ENCODE assay signal across 29 cellular contexts in the genomic region with DNA sequence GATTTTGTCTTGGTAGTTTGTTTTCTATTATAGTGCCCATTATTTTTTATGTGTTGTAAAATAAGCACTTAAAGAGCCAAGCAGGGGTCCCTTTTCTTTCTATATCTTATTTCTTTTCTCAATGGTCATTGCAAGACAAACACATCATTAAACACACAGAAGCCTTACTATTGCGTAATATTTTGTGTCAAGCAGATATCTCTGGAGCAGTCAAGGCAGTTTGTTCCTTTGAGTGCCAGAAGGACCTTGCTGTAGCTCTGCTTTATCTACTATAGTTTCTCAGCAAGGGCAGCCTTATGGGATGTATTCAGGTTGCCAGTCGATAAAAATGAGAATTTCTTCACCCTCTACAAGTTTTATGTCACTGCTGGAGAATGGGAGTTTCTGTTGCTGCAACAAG.
DNase-seq lines count a peak whose midpoint lies in the region; ATAC-seq, FAIRE-seq and TF ChIP-seq lines count a peak whose summit lies in the region.
"Had no signal": no experiment of that assay in that cellular context is flagged by ENCODE, and none has a peak within 500 bp of the region (broad histone marks: within the 10 kb centered on the region; RNA-seq: fewer than 3 reads in every experiment).

No MANE protein-coding gene starts in this region.

- ATAC-seq in GM23338 (no peak), upper lobe of right lung (no peak)
- ATAC-seq: Panc1, SK-N-SH treated with all-trans-retinoic acid at 6 μM for 48 hours had no signal

- H4K20me1 ChIP-seq in GM23338 (replicated peaks; ENCODE audit: insufficient read depth): no peaks in the 10 kb centered on the region

- intact Hi-C loops in upper lobe of right lung (cut with DNase I): no loop called here

- H3K36me3 ChIP-seq in GM23338 (ENCODE audit: insufficient read depth) (no peaks in the 10 kb centered on the region), bronchial epithelial cell (ENCODE audit: control insufficient read depth, insufficient read depth, low read length) (no peaks in the 10 kb centered on the region), upper lobe of right lung (no peaks in the 10 kb centered on the region)
- H3K36me3 ChIP-seq: BE2C, SJCRH30 had no signal

- H3K27ac ChIP-seq in GM23338 (ENCODE audit: low read depth) (no peak overlapping the region), upper lobe of right lung (no peak overlapping the region)
- H3K27ac ChIP-seq: HL-60, RWPE1, SJCRH30 had no signal

- peaks cover 4% of the 10 kb centered on the region for H3K27me3 Mint-ChIP-seq in GM23338 (ENCODE audit: insufficient read depth, low read depth, poor library complexity)

- no peak for FAIRE-seq in bronchial epithelial cell (lab: Jason Lieb, UNC)
- FAIRE-seq: GM12891, H54 had no signal

- H3K4me1 Mint-ChIP-seq in GM23338: peaks cover 7% of the 10 kb centered on the region

- DNase-seq in NOMO-1 (lab: John Stamatoyannopoulos, UW; ENCODE audit: unreplicated experiment in 2 of 2) (peak; percentile 17 to 37), NOMO-1 treated with dmso at 0.1 percent for 144 hours (lab: John Stamatoyannopoulos, UW; ENCODE audit: unreplicated experiment) (no peak), GM23338 (ENCODE audit: low spot score) (no peak), NCI-H69 (lab: John Stamatoyannopoulos, UW) (peak; percentile 23), bronchial epithelial cell (ENCODE audit: low read depth) (peak; percentile 10), upper lobe of right lung (no peak), HT-29 (ENCODE audit: low spot score) (no peak)
- DNase-seq: 8988T, ACHN, BE2C, Calu3, DMS79 treated with DMSO at 0.1 percent for 48 hours, GF-D8, KBM-7, NCI-H1048, NCI-H1417, NCI-H1694, NCI-H2029 treated with DMSO at 0.1 percent for 48 hours, NCI-H2171, NCI-H226, NCI-H510A treated with DMSO at 0.1 percent for 48 hours, NCI-H748 treated with DMSO at 0.1 percent for 48 hours, SJCRH30 had no signal

- H3K4me2 ChIP-seq in GM23338: no peak overlapping the region

- H2AFZ ChIP-seq in GM23338: 0 out of 2 replicates have a peak overlapping the region, but pooled peaks have one; percentile 33

- H3K9me2 ChIP-seq in GM23338 (ENCODE audit: insufficient read depth): no peaks in the 10 kb centered on the region

- H3K9me3 ChIP-seq in upper lobe of right lung: no peaks in the 10 kb centered on the region
- H3K9me3 ChIP-seq: BE2C, SJCRH30 had no signal

- no peaks in the 10 kb centered on the region for H3K27me3 ChIP-seq in GM23338 (ENCODE audit: insufficient read depth)
- H3K27me3 ChIP-seq in bronchial epithelial cell (ENCODE audit: control insufficient read depth, insufficient read depth, low read length): no peaks in the 10 kb centered on the region
- H3K27me3 ChIP-seq in upper lobe of right lung: no peaks in the 10 kb centered on the region
- H3K27me3 ChIP-seq: BE2C, SJCRH30 had no signal

- H3K9me3 Mint-ChIP-seq in GM23338: no peaks in the 10 kb centered on the region

- H3K79me2 ChIP-seq in GM23338 (replicated peaks; ENCODE audit: insufficient read depth): no peaks in the 10 kb centered on the region

- H3K36me3 Mint-ChIP-seq in GM23338 (ENCODE audit: low read depth): no peaks in the 10 kb centered on the region

- H3K4me3 ChIP-seq in GM23338 (no peak overlapping the region), bronchial epithelial cell (ENCODE audit: low read depth, low read length) (no peak overlapping the region), upper lobe of right lung (no peak overlapping the region)
- H3K4me3 ChIP-seq: SJCRH30 had no signal

- H3F3A ChIP-seq in GM23338 (replicated peaks; ENCODE audit: low read depth): no peaks in the 10 kb centered on the region

- TF ChIP-seq CTCF in GM23338 (conservative IDR thresholded peaks at IDR 0.05; ENCODE audit: low read depth in 2 of 2) (no peak), bronchial epithelial cell (IDR thresholded peaks at IDR 0.05; ENCODE audit: insufficient read depth, low read length, severe bottlenecking) (no peak), upper lobe of right lung (IDR thresholded peaks at IDR 0.05) (no peak)

- H3K27ac Mint-ChIP-seq in GM23338: no peak overlapping the region

- no peak overlapping the region for H3K4me3 Mint-ChIP-seq in GM23338

- H3K4me1 ChIP-seq in GM23338 (ENCODE audit: insufficient read depth) (0 out of 2 replicates have a peak, but pooled peaks cover 2% of the 10 kb centered on the region), upper lobe of right lung (no peaks in the 10 kb centered on the region)
- H3K4me1 ChIP-seq: BE2C, SJCRH30 had no signal

TF ChIP-seq in GM23338, 12 proteins besides CTCF, POLR2A, EP300 and RAD21 (continues in another document):
- TF ChIP-seq, protein P1, sequence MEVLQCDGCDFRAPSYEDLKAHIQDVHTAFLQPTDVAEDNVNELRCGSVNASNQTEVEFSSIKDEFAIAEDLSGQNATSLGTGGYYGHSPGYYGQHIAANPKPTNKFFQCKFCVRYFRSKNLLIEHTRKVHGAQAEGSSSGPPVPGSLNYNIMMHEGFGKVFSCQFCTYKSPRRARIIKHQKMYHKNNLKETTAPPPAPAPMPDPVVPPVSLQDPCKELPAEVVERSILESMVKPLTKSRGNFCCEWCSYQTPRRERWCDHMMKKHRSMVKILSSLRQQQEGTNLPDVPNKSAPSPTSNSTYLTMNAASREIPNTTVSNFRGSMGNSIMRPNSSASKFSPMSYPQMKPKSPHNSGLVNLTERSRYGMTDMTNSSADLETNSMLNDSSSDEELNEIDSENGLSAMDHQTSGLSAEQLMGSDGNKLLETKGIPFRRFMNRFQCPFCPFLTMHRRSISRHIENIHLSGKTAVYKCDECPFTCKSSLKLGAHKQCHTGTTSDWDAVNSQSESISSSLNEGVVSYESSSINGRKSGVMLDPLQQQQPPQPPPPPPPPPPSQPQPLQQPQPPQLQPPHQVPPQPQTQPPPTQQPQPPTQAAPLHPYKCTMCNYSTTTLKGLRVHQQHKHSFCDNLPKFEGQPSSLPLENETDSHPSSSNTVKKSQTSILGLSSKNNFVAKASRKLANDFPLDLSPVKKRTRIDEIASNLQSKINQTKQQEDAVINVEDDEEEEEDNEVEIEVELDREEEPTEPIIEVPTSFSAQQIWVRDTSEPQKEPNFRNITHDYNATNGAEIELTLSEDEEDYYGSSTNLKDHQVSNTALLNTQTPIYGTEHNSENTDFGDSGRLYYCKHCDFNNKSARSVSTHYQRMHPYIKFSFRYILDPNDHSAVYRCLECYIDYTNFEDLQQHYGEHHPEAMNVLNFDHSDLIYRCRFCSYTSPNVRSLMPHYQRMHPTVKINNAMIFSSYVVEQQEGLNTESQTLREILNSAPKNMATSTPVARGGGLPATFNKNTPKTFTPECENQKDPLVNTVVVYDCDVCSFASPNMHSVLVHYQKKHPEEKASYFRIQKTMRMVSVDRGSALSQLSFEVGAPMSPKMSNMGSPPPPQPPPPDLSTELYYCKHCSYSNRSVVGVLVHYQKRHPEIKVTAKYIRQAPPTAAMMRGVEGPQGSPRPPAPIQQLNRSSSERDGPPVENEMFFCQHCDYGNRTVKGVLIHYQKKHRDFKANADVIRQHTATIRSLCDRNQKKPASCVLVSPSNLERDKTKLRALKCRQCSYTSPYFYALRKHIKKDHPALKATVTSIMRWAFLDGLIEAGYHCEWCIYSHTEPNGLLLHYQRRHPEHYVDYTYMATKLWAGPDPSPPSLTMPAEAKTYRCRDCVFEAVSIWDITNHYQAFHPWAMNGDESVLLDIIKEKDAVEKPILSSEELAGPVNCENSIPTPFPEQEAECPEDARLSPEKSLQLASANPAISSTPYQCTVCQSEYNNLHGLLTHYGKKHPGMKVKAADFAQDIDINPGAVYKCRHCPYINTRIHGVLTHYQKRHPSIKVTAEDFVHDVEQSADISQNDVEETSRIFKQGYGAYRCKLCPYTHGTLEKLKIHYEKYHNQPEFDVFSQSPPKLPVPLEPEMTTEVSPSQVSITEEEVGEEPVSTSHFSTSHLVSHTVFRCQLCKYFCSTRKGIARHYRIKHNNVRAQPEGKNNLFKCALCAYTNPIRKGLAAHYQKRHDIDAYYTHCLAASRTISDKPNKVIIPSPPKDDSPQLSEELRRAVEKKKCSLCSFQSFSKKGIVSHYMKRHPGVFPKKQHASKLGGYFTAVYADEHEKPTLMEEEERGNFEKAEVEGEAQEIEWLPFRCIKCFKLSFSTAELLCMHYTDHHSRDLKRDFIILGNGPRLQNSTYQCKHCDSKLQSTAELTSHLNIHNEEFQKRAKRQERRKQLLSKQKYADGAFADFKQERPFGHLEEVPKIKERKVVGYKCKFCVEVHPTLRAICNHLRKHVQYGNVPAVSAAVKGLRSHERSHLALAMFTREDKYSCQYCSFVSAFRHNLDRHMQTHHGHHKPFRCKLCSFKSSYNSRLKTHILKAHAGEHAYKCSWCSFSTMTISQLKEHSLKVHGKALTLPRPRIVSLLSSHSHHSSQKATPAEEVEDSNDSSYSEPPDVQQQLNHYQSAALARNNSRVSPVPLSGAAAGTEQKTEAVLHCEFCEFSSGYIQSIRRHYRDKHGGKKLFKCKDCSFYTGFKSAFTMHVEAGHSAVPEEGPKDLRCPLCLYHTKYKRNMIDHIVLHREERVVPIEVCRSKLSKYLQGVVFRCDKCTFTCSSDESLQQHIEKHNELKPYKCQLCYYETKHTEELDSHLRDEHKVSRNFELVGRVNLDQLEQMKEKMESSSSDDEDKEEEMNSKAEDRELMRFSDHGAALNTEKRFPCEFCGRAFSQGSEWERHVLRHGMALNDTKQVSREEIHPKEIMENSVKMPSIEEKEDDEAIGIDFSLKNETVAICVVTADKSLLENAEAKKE (CRISPR knock-in tag; IDR thresholded peaks at IDR 0.05): no peak
- TF ChIP-seq ZNF331 (CRISPR knock-in tag; IDR thresholded peaks at IDR 0.05; ENCODE audit: low read depth): no peak
- TF ChIP-seq EZH2 (IDR thresholded peaks at IDR 0.05; ENCODE audit: low read depth, unreplicated experiment): no peak
- no peak for TF ChIP-seq CREB1 (CRISPR knock-in tag; IDR thresholded peaks at IDR 0.05; ENCODE audit: low read depth)
- TF ChIP-seq, protein P2, sequence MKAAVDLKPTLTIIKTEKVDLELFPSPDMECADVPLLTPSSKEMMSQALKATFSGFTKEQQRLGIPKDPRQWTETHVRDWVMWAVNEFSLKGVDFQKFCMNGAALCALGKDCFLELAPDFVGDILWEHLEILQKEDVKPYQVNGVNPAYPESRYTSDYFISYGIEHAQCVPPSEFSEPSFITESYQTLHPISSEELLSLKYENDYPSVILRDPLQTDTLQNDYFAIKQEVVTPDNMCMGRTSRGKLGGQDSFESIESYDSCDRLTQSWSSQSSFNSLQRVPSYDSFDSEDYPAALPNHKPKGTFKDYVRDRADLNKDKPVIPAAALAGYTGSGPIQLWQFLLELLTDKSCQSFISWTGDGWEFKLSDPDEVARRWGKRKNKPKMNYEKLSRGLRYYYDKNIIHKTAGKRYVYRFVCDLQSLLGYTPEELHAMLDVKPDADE (IDR thresholded peaks at IDR 0.05): no peak
- TF ChIP-seq EZH2phosphoT487 (IDR thresholded peaks at IDR 0.05; ENCODE audit: unreplicated experiment): no peak
- TF ChIP-seq POLR2AphosphoS5 (IDR thresholded peaks at IDR 0.05; ENCODE audit: low read depth): no peak
- no peak for TF ChIP-seq STAT1 (IDR thresholded peaks at IDR 0.05; ENCODE audit: unreplicated experiment)
- TF ChIP-seq NANOG (IDR thresholded peaks at IDR 0.05; ENCODE audit: borderline replicate concordance): no peak
- TF ChIP-seq ZNF114 (CRISPR knock-in tag; IDR thresholded peaks at IDR 0.05): no peak

Comparison
In these comparisons a context has a peak if more than half of its experiments do, and no peak if none do; other contexts are left out.
1. DNase-seq: peak in NOMO-1 (2 of 2), NCI-H69 (single experiment) and bronchial epithelial cell (single experiment); none in NOMO-1 treated with dmso at 0.1 percent for 144 hours (single experiment), GM23338 (single experiment), upper lobe of right lung (single experiment) and HT-29 (single experiment).